20 cellular contexts compared by ENCODE assay signal in genomic region chr1:7688659-7689058, GRCh38.
"Had no signal": no experiment of that assay in that cellular context is flagged by ENCODE, and none has a peak within 500 bp of the region (broad histone marks: within the 10 kb centered on the region; RNA-seq: fewer than 3 reads in every experiment).

No MANE protein-coding gene starts in this region.

- DNase-seq: IMR-90, Karpas-422, KG1, MM.1S, NCI-H1092 treated with DMSO at 0.1 percent for 48 hours, NCI-H1436, NCI-H187, NCI-H2029, NCI-H2081 treated with DMSO at 0.1 percent for 48 hours, NCI-H2171, NCI-H226, NCI-H446, NCI-H510A, NCI-H524 treated with DMSO at 0.1 percent for 48 hours, NCI-H69, NCI-H774, SHP77 treated with DMSO at 0.1 percent for 48 hours, SJCRH30 had no signal

- ATAC-seq: Right ventricle myocardium inferior, SK-N-SH treated with all-trans-retinoic acid at 6 μM for 48 hours had no signal

- H3K36me3 ChIP-seq: SJCRH30 had no signal

- H3K27ac ChIP-seq: SJCRH30 had no signal

- H3K4me3 ChIP-seq: SJCRH30 had no signal

- H3K9me3 ChIP-seq: SJCRH30 had no signal

- H3K4me1 ChIP-seq: SJCRH30 had no signal
